In genomic region chr4:20984011-20984836, GRCh38 we compare ENCODE assay signal across 13 cellular contexts.
DNase-seq lines count a peak whose midpoint lies in the region; ATAC-seq, FAIRE-seq and TF ChIP-seq lines count a peak whose summit lies in the region.
"Had no signal": no experiment of that assay in that cellular context is flagged by ENCODE, and none has a peak within 500 bp of the region (broad histone marks: within the 10 kb centered on the region; RNA-seq: fewer than 3 reads in every experiment).

No MANE protein-coding gene starts in this region.

- H3K27me3 ChIP-seq in HUES6 (ENCODE audit: control insufficient read depth, insufficient read depth, low read length) (peaks cover 43% of the 10 kb centered on the region), astrocyte (ENCODE audit: insufficient read depth, low read length) (no peaks in the 10 kb centered on the region), rectal smooth muscle tissue (ENCODE audit: control insufficient read depth, insufficient read depth, low read length) (no peaks in the 10 kb centered on the region)

- peak overlapping the region; percentile 63 for H3K4me2 ChIP-seq in astrocyte (ENCODE audit: low read length)

- H3K79me2 ChIP-seq in astrocyte (ENCODE audit: insufficient read depth, low read length) = no peaks in the 10 kb centered on the region

- no peak for TF ChIP-seq CTCF in astrocyte (IDR thresholded peaks at IDR 0.05; ENCODE audit: insufficient read depth, low read depth, low read length)
- no peak for TF ChIP-seq CTCF in coronary artery (IDR thresholded peaks at IDR 0.05)

- ATAC-seq in GM21619 (IDR thresholded peaks at IDR 0.05; ENCODE audit: unreplicated experiment) (no peak), HG03432 (IDR thresholded peaks at IDR 0.05; ENCODE audit: unreplicated experiment) (no peak)
- ATAC-seq: natural killer cell treated with Interleukin-12 subunit alpha and Interleukin-12 subunit beta and Interleukin-15 and Interleukin-18, amount 100 ng/mL, for 72 hours had no signal

- peaks cover 23% of the 10 kb centered on the region for H3K27me3 Mint-ChIP-seq in astrocyte (ENCODE audit: low read depth, unreplicated experiment)

- H3K4me1 ChIP-seq in HUES6 (ENCODE audit: control insufficient read depth, insufficient read depth, low read length) = peaks cover 13% of the 10 kb centered on the region; the same call in 1 of the 2 replicates
- no peaks in the 10 kb centered on the region for H3K4me1 ChIP-seq in astrocyte (ENCODE audit: insufficient read depth, low read length)
- no peaks in the 10 kb centered on the region for H3K4me1 ChIP-seq in rectal smooth muscle tissue (ENCODE audit: control insufficient read depth, insufficient read depth, low read length)

- H4K20me1 ChIP-seq in astrocyte (ENCODE audit: insufficient read depth, low read length) = no peaks in the 10 kb centered on the region

- H3K36me3 ChIP-seq in HUES6 (ENCODE audit: control insufficient read depth, insufficient read depth, low read length) (no peaks in the 10 kb centered on the region), astrocyte (ENCODE audit: insufficient read depth, low read length) (no peaks in the 10 kb centered on the region), rectal smooth muscle tissue (ENCODE audit: control insufficient read depth, insufficient read depth, low read length) (no peaks in the 10 kb centered on the region)
- H3K36me3 ChIP-seq: thoracic aorta had no signal

- no peak overlapping the region for H3K27ac Mint-ChIP-seq in astrocyte (ENCODE audit: unreplicated experiment)
- H3K27ac Mint-ChIP-seq: CD8-positive, alpha-beta memory T cell; natural killer cell treated with Interleukin-12 subunit alpha and Interleukin-12 subunit beta and Interleukin-15 and Interleukin-18, amount 100 ng/mL, for 72 hours had no signal

- peak overlapping the region; percentile 54 for H3K4me3 Mint-ChIP-seq in astrocyte (ENCODE audit: unreplicated experiment)
- H3K4me3 Mint-ChIP-seq: CD8-positive, alpha-beta memory T cell; natural killer cell treated with Interleukin-12 subunit alpha and Interleukin-12 subunit beta and Interleukin-15 and Interleukin-18, amount 100 ng/mL, for 72 hours had no signal

- no peaks in the 10 kb centered on the region for H3K9me3 Mint-ChIP-seq in astrocyte (ENCODE audit: unreplicated experiment)
- H3K9me3 Mint-ChIP-seq: natural killer cell treated with Interleukin-12 subunit alpha and Interleukin-12 subunit beta and Interleukin-15 and Interleukin-18, amount 100 ng/mL, for 72 hours had no signal

- peaks cover 2% of the 10 kb centered on the region for H3K4me1 Mint-ChIP-seq in astrocyte (ENCODE audit: low read depth, unreplicated experiment)

- FAIRE-seq in astrocyte (lab: Jason Lieb, UNC) = no peak
- no peak for FAIRE-seq in RCC 7860 (lab: Jason Lieb, UNC)
- FAIRE-seq: HTR-8/SVneo had no signal

- peak overlapping the region; percentile 47 for H2AFZ ChIP-seq in astrocyte (ENCODE audit: low read depth, low read length)

- H3K4me3 ChIP-seq in HUES6 (ENCODE audit: low read depth, low read length) = peak overlapping the region; percentile 63
- no peak overlapping the region for H3K4me3 ChIP-seq in astrocyte (ENCODE audit: insufficient read depth, low read depth, low read length)
- H3K4me3 ChIP-seq in iPS-18c (ENCODE audit: insufficient read depth, low read depth, low read length) = peak overlapping the region; percentile 43; the same call in 1 of the 2 replicates
- peak overlapping the region; percentile 63 for H3K4me3 ChIP-seq in rectal smooth muscle tissue (ENCODE audit: low read length)
- H3K4me3 ChIP-seq in coronary artery = no peak overlapping the region
- H3K4me3 ChIP-seq: thoracic aorta had no signal

- no peak for DNase-seq in astrocyte (ENCODE audit: low read depth)
- no peak for DNase-seq in RCC 7860 (ENCODE audit: low spot score)
- no peak for DNase-seq in coronary artery (ENCODE audit: low spot score)
- DNase-seq: foreskin melanocyte had no signal

- H3K9ac ChIP-seq in HUES6 (ENCODE audit: low read length) (peak overlapping the region; percentile 35), astrocyte (ENCODE audit: low read length) (no peak overlapping the region), rectal smooth muscle tissue (ENCODE audit: low read length) (no peak overlapping the region)

- no peaks in the 10 kb centered on the region for H3K36me3 Mint-ChIP-seq in astrocyte (ENCODE audit: low read depth, unreplicated experiment)
- H3K36me3 Mint-ChIP-seq: CD8-positive, alpha-beta memory T cell; natural killer cell treated with Interleukin-12 subunit alpha and Interleukin-12 subunit beta and Interleukin-15 and Interleukin-18, amount 100 ng/mL, for 72 hours had no signal

- H3K9me3 ChIP-seq in HUES6 (ENCODE audit: control insufficient read depth, insufficient read depth, low read depth, low read length) (no peaks in the 10 kb centered on the region), astrocyte (ENCODE audit: insufficient read depth, low read depth, low read length) (no peaks in the 10 kb centered on the region), iPS-18c (ENCODE audit: control insufficient read depth, insufficient read depth, low read length) (no peaks in the 10 kb centered on the region)
- H3K9me3 ChIP-seq: thoracic aorta had no signal

- H3K27ac ChIP-seq in HUES6 (ENCODE audit: low read depth, low read length) (no peak overlapping the region), astrocyte (ENCODE audit: low read depth, low read length) (no peak overlapping the region), rectal smooth muscle tissue (ENCODE audit: low read depth, low read length) (peak overlapping the region; percentile 46), coronary artery (no peak overlapping the region)
- H3K27ac ChIP-seq: thoracic aorta had no signal

Comparison
In these comparisons a context has a peak if more than half of its experiments do, and no peak if none do; other contexts are left out.
1. H3K4me3 ChIP-seq: peak in HUES6 (single experiment), iPS-18c (single experiment) and rectal smooth muscle tissue (single experiment); none in astrocyte (single experiment) and coronary artery (single experiment).